20 cellular contexts compared by ENCODE assay signal in genomic region chr12:75041481-75041880, GRCh38.
"Had no signal": no experiment of that assay in that cellular context is flagged by ENCODE, and none has a peak within 500 bp of the region (broad histone marks: within the 10 kb centered on the region; RNA-seq: fewer than 3 reads in every experiment).

No MANE protein-coding gene starts in this region.

- DNase-seq: colonic mucosa; dermis blood vessel endothelial cell; esophagus squamous epithelium; foreskin fibroblast; kidney; left cardiac atrium; left ventricle myocardium inferior; mesenchymal stem cell; midbrain; right lobe of liver; stimulated activated CD4-positive, alpha-beta T cell treated with anti-CD3 and anti-CD28 coated beads, Interleukin-4, amount 100 ng/mL, for 1 hour; stimulated activated CD8-positive, alpha-beta memory T cell treated with anti-CD3 and anti-CD28 coated beads, Interleukin-4, amount 100 ng/mL, for 48 hours; testis had no signal

- ATAC-seq: gastroesophageal sphincter; left cardiac atrium; natural killer cell treated with Interleukin-12 subunit alpha and Interleukin-12 subunit beta and Interleukin-15 and Interleukin-18, amount 100 ng/mL, for 72 hours; stimulated activated effector memory CD8-positive, alpha-beta T cell treated with anti-CD3 and anti-CD28 coated beads, Interleukin-12 subunit alpha, Interleukin-12 subunit beta, amount 100 ng/mL, for 72 hours had no signal

- H3K27ac ChIP-seq: colonic mucosa, esophagus squamous epithelium, gastroesophageal sphincter, hepatocyte, left ventricle myocardium inferior, parathyroid adenoma, prostate gland, right lobe of liver, testis, tibial nerve had no signal
